In the genomic region with DNA sequence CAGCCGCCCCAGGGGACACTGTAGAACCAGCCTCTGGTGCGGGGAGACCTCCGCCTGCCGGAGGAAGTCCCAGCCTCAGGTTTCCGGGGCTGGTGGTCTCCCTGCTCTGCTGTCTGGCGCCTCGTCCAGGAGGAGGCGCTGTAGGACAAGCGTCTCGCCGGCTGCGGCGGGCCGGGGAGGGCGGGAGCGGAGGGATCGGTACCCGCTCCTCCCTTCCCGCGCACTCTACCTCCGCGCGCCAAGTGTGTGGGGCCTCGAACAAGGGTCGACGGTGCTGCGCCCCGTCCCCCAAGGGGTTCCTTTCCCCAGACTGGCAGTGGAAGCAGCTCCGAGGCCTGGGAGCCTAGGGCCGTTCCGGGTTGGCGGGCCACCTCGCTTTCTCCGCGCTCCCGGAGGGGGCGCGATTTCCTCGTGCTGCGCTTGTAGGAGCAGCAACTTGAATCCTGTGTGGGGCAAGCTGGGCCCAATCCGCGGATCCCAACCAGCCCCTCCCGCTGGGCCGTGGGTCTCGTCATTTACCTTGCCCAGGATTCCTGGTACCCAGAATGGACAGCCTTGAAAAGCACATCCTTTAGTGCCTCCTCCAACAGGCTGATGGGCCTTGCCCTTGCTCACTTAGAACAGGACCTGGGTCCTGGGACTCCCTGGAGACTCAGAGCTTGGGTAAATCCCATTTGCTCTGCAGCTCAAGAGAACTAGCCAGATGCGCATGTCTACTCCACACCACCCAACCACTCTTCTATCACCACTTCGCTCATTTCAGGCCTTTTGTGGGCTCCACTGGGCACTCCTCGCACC, we compare ENCODE assay signal across 8 cellular contexts. TPM values are rescaled to one million over a fixed set of nuclear protein-coding genes. Genes with fewer than 3 reads are reported as not detected.
DNase-seq lines count a peak whose midpoint lies in the region; ATAC-seq and TF ChIP-seq lines count a peak whose summit lies in the region.

No MANE protein-coding gene starts in this region.

- H3K27ac ChIP-seq in HUES64 (ENCODE audit: low read depth, low read length) (no peak overlapping the region), right atrium auricular region (peak overlapping the region in 1 of 2 donors; percentile 28), psoas muscle (peak overlapping the region; percentile 93)

- H3K4me1 ChIP-seq in HUES64 (ENCODE audit: insufficient read depth, low read length) (no peaks in the 10 kb centered on the region; the same call in 1 of the 2 replicates), adipocyte (ENCODE audit: control insufficient read depth, insufficient read depth, low read length) (peaks cover 37% of the 10 kb centered on the region), right atrium auricular region (peaks cover 0 to 27% of the 10 kb centered on the region in 2 donors), psoas muscle (peaks cover 18% of the 10 kb centered on the region)

- H3K27me3 ChIP-seq in HUES64 (ENCODE audit: insufficient read depth, low read length), result peaks cover 100% of the 10 kb centered on the region
- H3K27me3 ChIP-seq in adipocyte (replicated peaks; ENCODE audit: control insufficient read depth, insufficient read depth, low read length), result no peaks in the 10 kb centered on the region
- H3K27me3 ChIP-seq in right atrium auricular region, result peaks cover 21 to 35% of the 10 kb centered on the region in 2 donors
- no peaks in the 10 kb centered on the region for H3K27me3 ChIP-seq in psoas muscle (ENCODE audit: insufficient read depth in 3 of 3, low read length in 2 of 3)

- peak overlapping the region; percentile 46; the same call in 1 of the 2 replicates for H3K9ac ChIP-seq in HUES64 (ENCODE audit: low read depth, low read length)
- H3K9ac ChIP-seq in adipocyte (ENCODE audit: low read length), result peak overlapping the region; percentile 79

- intact Hi-C loops in psoas muscle (cut with DNase I), result loop anchor here (1.0 to 5.0 kb wide), 6 partner anchors 132 to 497 kb away; no protein-coding TSS in a partner anchor

- ATAC-seq in GM21515 (IDR thresholded peaks at IDR 0.05; ENCODE audit: unreplicated experiment), result peak; percentile 88
- peak; percentile 81 to 86 (median 82) for ATAC-seq in psoas muscle

- peak overlapping the region; percentile 63 for H3K4me3 ChIP-seq in HUES64 (ENCODE audit: low read length)
- H3K4me3 ChIP-seq in adipocyte (ENCODE audit: low read length), result peak overlapping the region; percentile 83
- H3K4me3 ChIP-seq in right atrium auricular region, result peak overlapping the region; percentile 34 to 52
- peak overlapping the region; percentile 89 for H3K4me3 ChIP-seq in psoas muscle

- H3K36me3 ChIP-seq in HUES64 (ENCODE audit: insufficient read depth, low read length) (no peaks in the 10 kb centered on the region), adipocyte (ENCODE audit: control insufficient read depth, insufficient read depth, low read length, severe bottlenecking) (no peaks in the 10 kb centered on the region), right atrium auricular region (no peaks in the 10 kb centered on the region), psoas muscle (ENCODE audit: insufficient read depth in 1 of 2, low read depth in 1 of 2) (no peaks in the 10 kb centered on the region)

- DNase-seq in ELR (ENCODE audit: low read depth) (peak; percentile 69), SKM-1 (lab: John Stamatoyannopoulos, UW; ENCODE audit: unreplicated experiment) (peak; percentile 26), adipocyte (ENCODE audit: low read depth) (peak; percentile 78), right atrium auricular region (ENCODE audit: low spot score) (peak; percentile 67), psoas muscle (peak; percentile 76 to 89), OCI-M2 (lab: John Stamatoyannopoulos, UW; ENCODE audit: unreplicated experiment) (no peak)

- TF ChIP-seq CTCF in right atrium auricular region (IDR thresholded peaks at IDR 0.05), result peak; percentile 87 to 98
- TF ChIP-seq CTCF in psoas muscle (IDR thresholded peaks at IDR 0.05), result peak; percentile 97

- WGBS in HUES64, result 6% methylated on average over 48 of the region's 48 CpGs
- 10 to 19% (median 11%) methylated on average over 32 to 48 of the region's 48 CpGs for WGBS in psoas muscle, 3 donors

- H3K9me3 ChIP-seq in HUES64 (ENCODE audit: insufficient read depth, low read depth, low read length) (no peaks in the 10 kb centered on the region), adipocyte (ENCODE audit: control insufficient read depth, low read length) (no peaks in the 10 kb centered on the region), right atrium auricular region (no peaks in the 10 kb centered on the region), psoas muscle (no peaks in the 10 kb centered on the region)

RNA-seq across cellular contexts. Expression of gene HOXD4, which starts 10.6 kb away (rescaled TPM):
- 1.2 TPM for polyA plus RNA-seq in HUES64 (2013, experiment 1 of 2)
- polyA plus RNA-seq in HUES64 (2013, experiment 2 of 2), result 2.2 TPM
- total RNA-seq in right atrium auricular region, result under 1 TPM in 1 of 2 donors, not detected in 1; 0.52 TPM
- 1 to 10 TPM in 3 of 4 donors, under 1 TPM in 1; 0.26 to 4.1 (median 1.4) TPM for total RNA-seq in psoas muscle
- 1 to 10 TPM; 1.1 to 1.4 (median 1.2) TPM for polyA plus RNA-seq in psoas muscle

RNA-seq across cellular contexts. Expression of gene HOXD8, which starts 11.2 kb away (rescaled TPM):
- 0.30 TPM for polyA plus RNA-seq in HUES64 (2013, experiment 1 of 2)
- polyA plus RNA-seq in HUES64 (2013, experiment 2 of 2), result 0.57 TPM
- total RNA-seq in right atrium auricular region, result 1 to 10 TPM in 1 of 2 donors, under 1 TPM in 1; 0.55 to 1.1 TPM
- 10 to 100 TPM in 2 of 4 donors, 1 to 10 TPM in 2; 3.3 to 15.9 (median 9.1) TPM for total RNA-seq in psoas muscle
- polyA plus RNA-seq in psoas muscle, result 10 to 100 TPM in 2 of 3 donors, 1 to 10 TPM in 1; 8.2 to 52.5 (median 12.9) TPM

RNA-seq across cellular contexts. Expression of gene HOXD3, which starts 16.4 kb away (rescaled TPM):
- polyA plus RNA-seq in HUES64 (2013, experiment 1 of 2), result 0.45 TPM
- 0.76 TPM for polyA plus RNA-seq in HUES64 (2013, experiment 2 of 2)
- not detected for total RNA-seq in right atrium auricular region
- total RNA-seq in psoas muscle, result 1 to 10 TPM in 2 of 4 donors, under 1 TPM in 2; 0.71 to 3.8 (median 1.3) TPM
- polyA plus RNA-seq in psoas muscle, result 1 to 10 TPM in 2 of 3 donors, under 1 TPM in 1; 0.64 to 1.9 (median 1.1) TPM

RNA-seq across cellular contexts. Expression of gene HOXD9, which starts 18.2 kb away (rescaled TPM):
- 0.40 TPM for polyA plus RNA-seq in HUES64 (2013, experiment 1 of 2)
- 0.70 TPM for polyA plus RNA-seq in HUES64 (2013, experiment 2 of 2)
- total RNA-seq in right atrium auricular region, result under 1 TPM in 1 of 2 donors, not detected in 1; 0.44 TPM
- total RNA-seq in psoas muscle, result 1 to 10 TPM in 2 of 4 donors, under 1 TPM in 2; 0.43 to 4.4 (median 2.4) TPM
- 1 to 10 TPM; 1.4 to 4.1 (median 1.7) TPM for polyA plus RNA-seq in psoas muscle

RNA-seq across cellular contexts. Expression of gene HOXD10, which starts 24.1 kb away (rescaled TPM):
- 0.15 TPM for polyA plus RNA-seq in HUES64 (2013, experiment 1 of 2)
- 0.19 TPM for polyA plus RNA-seq in HUES64 (2013, experiment 2 of 2)
- total RNA-seq in right atrium auricular region (not detected), psoas muscle (not detected)
- polyA plus RNA-seq in psoas muscle, result under 1 TPM in 2 of 3 donors, not detected in 1; 0.03 to 0.04 TPM
